In the genomic region with DNA sequence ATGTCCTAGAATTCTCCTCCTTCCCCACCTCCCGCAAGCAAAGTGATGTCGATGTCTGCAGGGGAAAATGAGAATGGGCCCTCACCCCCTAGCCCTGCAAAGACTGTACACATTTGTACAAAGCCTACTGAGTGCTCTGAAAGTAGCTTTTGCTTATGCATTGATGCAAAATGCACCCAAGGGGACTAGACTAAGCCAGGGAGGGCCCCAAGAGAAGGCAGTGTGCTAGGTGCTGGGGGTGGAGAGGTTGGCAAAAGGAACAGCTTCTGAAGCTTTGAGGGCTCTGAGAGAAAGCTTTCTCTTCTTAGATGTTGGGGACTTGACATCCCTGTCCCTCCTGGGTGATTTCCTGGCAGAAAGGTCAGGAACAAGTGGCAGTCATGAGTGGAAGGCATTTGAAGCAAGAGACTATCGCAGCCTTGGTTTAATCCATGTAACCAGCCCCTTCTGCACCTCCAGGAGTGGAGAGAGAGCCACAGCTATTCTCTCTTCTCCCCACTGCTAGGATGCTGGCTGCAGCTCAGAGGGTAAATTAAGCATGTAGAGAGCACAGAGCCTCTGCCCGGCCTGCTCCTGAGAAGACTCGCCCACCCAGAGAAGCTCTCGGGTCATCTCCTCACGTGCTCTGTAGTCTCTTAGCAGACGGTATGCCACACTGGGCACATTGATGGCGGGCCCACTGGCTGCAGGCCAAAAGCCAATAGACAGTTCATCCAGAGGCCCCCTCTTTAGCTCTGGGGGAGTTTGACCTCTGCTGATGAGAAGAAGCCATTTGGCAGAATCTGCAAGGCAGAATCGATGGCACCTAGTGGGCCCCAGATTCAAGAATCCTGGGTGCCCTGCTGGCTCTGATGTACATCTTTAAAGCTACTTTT, we compare ENCODE assay signal across 18 cellular contexts.
DNase-seq lines count a peak whose midpoint lies in the region; TF ChIP-seq lines count a peak whose summit lies in the region.
"Had no signal": no experiment of that assay in that cellular context is flagged by ENCODE, and none has a peak within 500 bp of the region (broad histone marks: within the 10 kb centered on the region; RNA-seq: fewer than 3 reads in every experiment).

No MANE protein-coding gene starts in this region.

- peak overlapping the region in 8 of 11 experiments; percentile 64 to 89 (median 86); a peak in 16 of 22 replicates for H3K4me2 ChIP-seq in BLaER1 treated with 17β-estradiol and CSF1 and Interleukin-3, amounts not matched to agents 10 nM and 100 nM
- peak overlapping the region; percentile 49 for H3K4me2 ChIP-seq in OCI-LY3 (ENCODE audit: low read length)
- no peak overlapping the region for H3K4me2 ChIP-seq in neuronal stem cell (ENCODE audit: insufficient read depth, low read length, poor library complexity, severe bottlenecking)
- H3K4me2 ChIP-seq: A549 had no signal

- peaks cover 0 to 87% (median 12%) of the 10 kb centered on the region in 11 experiments; a peak in 12 of 22 replicates for H3K36me3 ChIP-seq in BLaER1 treated with 17β-estradiol and CSF1 and Interleukin-3, amounts not matched to agents 10 nM and 100 nM
- H3K36me3 ChIP-seq in OCI-LY3 (replicated peaks; ENCODE audit: low read depth, low read length) (peaks cover 3% of the 10 kb centered on the region), left ventricle myocardium inferior (no peaks in the 10 kb centered on the region), neuronal stem cell (replicated peaks in 1 of 2; ENCODE audit: control insufficient read depth in 2 of 2, insufficient read depth in 2 of 2, low read length in 2 of 2) (peaks cover 0 to 22% of the 10 kb centered on the region in 2 donors), sigmoid colon (no peaks in the 10 kb centered on the region)
- H3K36me3 ChIP-seq: neutrophil had no signal

- H2AK5ac ChIP-seq in neuronal stem cell (ENCODE audit: low read depth, low read length): no peak overlapping the region

- DNase-seq in left ventricle myocardium inferior: no peak
- DNase-seq in neuronal stem cell (ENCODE audit: low spot score): no peak
- no peak for DNase-seq in dedifferentiated amniotic fluid mesenchymal stem cell (ENCODE audit: extremely low spot score)
- DNase-seq in SKM-1 (lab: John Stamatoyannopoulos, UW; ENCODE audit: unreplicated experiment): no peak
- DNase-seq in SW480 (ENCODE audit: low spot score): no peak
- no peak for DNase-seq in sigmoid colon
- DNase-seq: activated CD4-positive, alpha-beta T cell treated with anti-CD3 and anti-CD28 coated beads for 1 hour; activated T-cell treated with anti-CD3 and anti-CD28 coated beads, Interleukin-2, amount 50 U/mL, for 72 hours; dermis blood vessel endothelial cell; GOT3; NCI-H146; NCI-H2227 treated with DMSO at 0.1 percent for 48 hours; NCI-H774; stimulated activated CD4-positive, alpha-beta T cell treated with anti-CD3 and anti-CD28 coated beads, Interleukin-1b, Interleukin-23, amount 100 ng/mL, for 48 hours had no signal

- H3K27ac ChIP-seq in BLaER1 treated with 17β-estradiol and CSF1 and Interleukin-3, amounts not matched to agents 10 nM and 100 nM: peak overlapping the region in 2 of 11 experiments; percentile 2 to 15; a peak in 3 of 22 replicates
- peak overlapping the region; percentile 70 for H3K27ac ChIP-seq in OCI-LY3 (ENCODE audit: low read length)
- H3K27ac ChIP-seq in left ventricle myocardium inferior (replicated peaks): peak overlapping the region; percentile 79
- no peak overlapping the region for H3K27ac ChIP-seq in neuronal stem cell (replicated peaks; ENCODE audit: low read length)
- peak overlapping the region in 1 of 4 donors; percentile 6 for H3K27ac ChIP-seq in sigmoid colon
- H3K27ac ChIP-seq: A549, neutrophil had no signal

- no peak overlapping the region for H3K9ac ChIP-seq in BLaER1 treated with 17β-estradiol and CSF1 and Interleukin-3, amounts not matched to agents 10 nM and 100 nM
- H3K9ac ChIP-seq in OCI-LY3 (ENCODE audit: low read length): no peak overlapping the region
- H3K9ac ChIP-seq in neuronal stem cell (ENCODE audit: low read depth, low read length, poor library complexity): no peak overlapping the region

- no peak overlapping the region for H4K8ac ChIP-seq in neuronal stem cell (ENCODE audit: low read depth, low read length)

- no peaks in the 10 kb centered on the region for H3K27me3 ChIP-seq in BLaER1 treated with 17β-estradiol and CSF1 and Interleukin-3, amounts not matched to agents 10 nM and 100 nM
- no peaks in the 10 kb centered on the region for H3K27me3 ChIP-seq in OCI-LY3 (ENCODE audit: low read depth, low read length)
- H3K27me3 ChIP-seq in left ventricle myocardium inferior (ENCODE audit: low read depth): no peaks in the 10 kb centered on the region
- H3K27me3 ChIP-seq in neuronal stem cell (ENCODE audit: control insufficient read depth in 3 of 3, insufficient read depth in 3 of 3, low read depth in 1 of 3, low read length in 3 of 3): no peaks in the 10 kb centered on the region
- H3K27me3 ChIP-seq in sigmoid colon: no peaks in the 10 kb centered on the region
- H3K27me3 ChIP-seq: neutrophil had no signal

- intact Hi-C loops in left ventricle myocardium inferior (cut with micrococcal nuclease) (no loop called here), sigmoid colon (cut with DNase I) (no loop called here)

- TF ChIP-seq POLR2A in sigmoid colon (IDR thresholded peaks at IDR 0.05): no peak

- H3K14ac ChIP-seq in neuronal stem cell (ENCODE audit: low read length): peak overlapping the region; percentile 43

- no peak overlapping the region for H2AFZ ChIP-seq in OCI-LY3 (ENCODE audit: low read depth, low read length)
- H2AFZ ChIP-seq in neuronal stem cell (ENCODE audit: low read length): no peak overlapping the region

- no peak overlapping the region for H2BK15ac ChIP-seq in neuronal stem cell (ENCODE audit: low read length)

- H3K79me1 ChIP-seq in neuronal stem cell (ENCODE audit: low read depth, low read length): peaks cover 7% of the 10 kb centered on the region

- no peak overlapping the region for H3K23ac ChIP-seq in neuronal stem cell (ENCODE audit: low read depth, low read length, poor library complexity)

- H2BK120ac ChIP-seq in neuronal stem cell (ENCODE audit: low read depth, low read length): no peak overlapping the region

- H3K4ac ChIP-seq in neuronal stem cell (ENCODE audit: low read length): no peak overlapping the region

- TF ChIP-seq EP300 in sigmoid colon (IDR thresholded peaks at IDR 0.05): no peak

- H3K79me2 ChIP-seq in OCI-LY3 (ENCODE audit: low read length): peaks cover 7% of the 10 kb centered on the region; the same call in 1 of the 2 replicates

- H4K20me1 ChIP-seq in BLaER1 treated with 17β-estradiol and CSF1 and Interleukin-3, amounts not matched to agents 10 nM and 100 nM: peaks cover 0 to 58% (median 5%) of the 10 kb centered on the region in 11 experiments; a peak in 6 of 22 replicates
- H4K20me1 ChIP-seq in OCI-LY3 (ENCODE audit: insufficient read depth, low read length): no peaks in the 10 kb centered on the region

- peaks cover 21 to 100% (median 99%) of the 10 kb centered on the region in 10 experiments for H3K4me1 ChIP-seq in BLaER1 treated with 17β-estradiol and CSF1 and Interleukin-3, amounts not matched to agents 10 nM and 100 nM
- H3K4me1 ChIP-seq in OCI-LY3 (ENCODE audit: low read length) (peaks cover 28% of the 10 kb centered on the region), left ventricle myocardium inferior (peaks cover 80% of the 10 kb centered on the region), neuronal stem cell (ENCODE audit: control insufficient read depth in 2 of 2, insufficient read depth in 1 of 2, low read depth in 1 of 2, low read length in 2 of 2) (peaks cover 38 to 39% of the 10 kb centered on the region in 2 donors), sigmoid colon (peaks cover 0 to 45% (median 39%) of the 10 kb centered on the region in 4 donors)

- peak overlapping the region; percentile 15 for H3K18ac ChIP-seq in neuronal stem cell (ENCODE audit: low read length)

- no peak overlapping the region for H4K91ac ChIP-seq in neuronal stem cell (ENCODE audit: low read depth, low read length, poor library complexity)

- no peak for TF ChIP-seq CTCF in OCI-LY3 (IDR thresholded peaks at IDR 0.05; ENCODE audit: low read depth, low read length)
- TF ChIP-seq CTCF in left ventricle myocardium inferior (IDR thresholded peaks at IDR 0.05; ENCODE audit: borderline replicate concordance): no peak
- no peak for TF ChIP-seq CTCF in sigmoid colon (IDR thresholded peaks at IDR 0.05)

- H3K9me3 ChIP-seq in BLaER1 treated with 17β-estradiol and CSF1 and Interleukin-3, amounts not matched to agents 10 nM and 100 nM (replicated peaks in 1 of 11): no peaks in the 10 kb centered on the region
- H3K9me3 ChIP-seq in OCI-LY3 (ENCODE audit: insufficient read depth, low read length) (no peaks in the 10 kb centered on the region), left ventricle myocardium inferior (replicated peaks) (no peaks in the 10 kb centered on the region), neuronal stem cell (replicated peaks in 1 of 2; ENCODE audit: control insufficient read depth in 2 of 2, insufficient read depth in 1 of 2, low read depth in 1 of 2, low read length in 2 of 2) (no peaks in the 10 kb centered on the region), sigmoid colon (no peaks in the 10 kb centered on the region)
- H3K9me3 ChIP-seq: A549, neutrophil had no signal

- H3K4me3 ChIP-seq in BLaER1 treated with 17β-estradiol and CSF1 and Interleukin-3, amounts not matched to agents 10 nM and 100 nM: no peak overlapping the region
- H3K4me3 ChIP-seq in OCI-LY3 (ENCODE audit: low read length) (peak overlapping the region; percentile 17), left ventricle myocardium inferior (no peak overlapping the region), neuronal stem cell (ENCODE audit: low read length in 2 of 2) (no peak overlapping the region), sigmoid colon (no peak overlapping the region)
- H3K4me3 ChIP-seq: A549 had no signal

- no peak overlapping the region for H2BK12ac ChIP-seq in neuronal stem cell (ENCODE audit: low read length)

- no peak overlapping the region for H2BK5ac ChIP-seq in neuronal stem cell (ENCODE audit: low read length)

- WGBS in neuronal stem cell (ENCODE audit: extremely low coverage in 2 of 2, insufficient read length in 2 of 2, insufficient replicate concordance in 1 of 2), 2 donors: no CpG with 5 or more reads among the region's 10 CpGs
- 85 to 86% methylated on average over 10 of the region's 10 CpGs for WGBS in sigmoid colon, 2 donors
